ENCODE assay signal across 20 cellular contexts in the genomic region with DNA sequence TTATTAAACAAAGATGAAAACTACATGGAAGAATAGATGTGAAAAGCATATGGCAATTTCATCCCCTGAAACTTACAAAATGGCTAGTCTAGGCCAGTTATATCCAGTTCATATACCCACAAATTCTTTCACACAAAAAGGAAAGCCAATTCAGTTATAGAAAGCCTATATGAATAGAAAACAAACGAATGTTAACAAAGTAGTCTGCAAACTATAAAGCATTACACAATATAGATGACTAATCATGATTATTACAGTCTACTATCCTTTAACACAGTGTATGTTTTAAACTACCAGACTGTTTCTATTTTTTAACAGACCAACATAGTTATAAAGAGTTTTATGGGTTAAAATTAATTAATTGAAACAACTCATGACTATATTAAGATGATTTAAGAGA. TPM values are rescaled to one million over a fixed set of nuclear protein-coding genes. Genes with fewer than 3 reads are reported as not detected.
DNase-seq lines count a peak whose midpoint lies in the region; FAIRE-seq lines count a peak whose summit lies in the region.
"Had no signal": no experiment of that assay in that cellular context is flagged by ENCODE, and none has a peak within 500 bp of the region (broad histone marks: within the 10 kb centered on the region; RNA-seq: fewer than 3 reads in every experiment).

No MANE protein-coding gene starts in this region.

- H2AK5ac ChIP-seq in mesenchymal stem cell (ENCODE audit: low read length, severe bottlenecking): no peak overlapping the region

- H3K14ac ChIP-seq in mesenchymal stem cell (ENCODE audit: low read length in 2 of 2): no peak overlapping the region

- H3K36me3 ChIP-seq in GM23248 (ENCODE audit: low read depth) (peaks cover 56% of the 10 kb centered on the region), mesenchymal stem cell (ENCODE audit: control insufficient read depth in 1 of 2, insufficient read depth in 2 of 2, low read depth in 1 of 2, low read length in 2 of 2) (peaks cover 19 to 87% of the 10 kb centered on the region in 2 experiments)

- H3K27ac ChIP-seq in GM23248 (peak overlapping the region; percentile 31), epithelial cell of prostate (peak overlapping the region; percentile 53), mesenchymal stem cell (ENCODE audit: low read length, poor library complexity, severe bottlenecking) (no peak overlapping the region)
- H3K27ac ChIP-seq: ascending aorta, tibial nerve, WERI-Rb-1 had no signal

- H2BK5ac ChIP-seq in mesenchymal stem cell (ENCODE audit: low read depth, low read length, poor library complexity, severe bottlenecking): no peak overlapping the region

- in situ Hi-C loops in GM23248 (cut with MboI): no loop called here

- no peak overlapping the region for H3K4me3 Mint-ChIP-seq in activated CD4-positive, alpha-beta T cell treated with anti-CD3 and anti-CD28 coated beads, Interleukin-2, amount 10 ng/mL, durations not matched to agents 24 days and 14 days
- H3K4me3 Mint-ChIP-seq: activated CD4-positive, alpha-beta T cell treated with anti-CD3 and anti-CD28 coated beads, Interleukin-2, amount 10 ng/mL, durations not matched to agents 7 days and 5 days; activated CD8-positive, alpha-beta memory T cell treated with anti-CD3 and anti-CD28 coated beads, Interleukin-2, amount 10 ng/mL, durations not matched to agents 7 days and 5 days; CD8-positive, alpha-beta T cell; GM23338; T-helper 2 cell treated with Interferon-gamma antibody and Interleukin-4, amounts not matched to agents 5 μg/mL and 100 μg/mL, for 36 hours had no signal

- peaks cover 93% of the 10 kb centered on the region for H3K79me2 ChIP-seq in GM23248 (ENCODE audit: insufficient read depth)

- H3K9ac ChIP-seq in GM23248: no peak overlapping the region
- H3K9ac ChIP-seq in mesenchymal stem cell (ENCODE audit: low read length): peak overlapping the region; percentile 6

- H3K9me3 ChIP-seq in GM23248 (ENCODE audit: low read depth) (no peaks in the 10 kb centered on the region), mesenchymal stem cell (ENCODE audit: control insufficient read depth, low read length) (no peaks in the 10 kb centered on the region)
- H3K9me3 ChIP-seq: ascending aorta, tibial nerve had no signal

- DNase-seq in GM23248 (peak; percentile 59), RCC 7860 (ENCODE audit: low spot score) (no peak), epithelial cell of prostate (ENCODE audit: low read depth, low spot score) (no peak), mesenchymal stem cell (peak; percentile 30), kidney glomerular epithelial cell (lab: John Stamatoyannopoulos, UW) (no peak), DMS153 (lab: John Stamatoyannopoulos, UW) (no peak)
- no peak for DNase-seq in activated CD4-positive, alpha-beta T cell treated with anti-CD3 and anti-CD28 coated beads, Interleukin-2, amount 10 ng/mL, durations not matched to agents 24 days and 14 days
- DNase-seq: activated CD4-positive, alpha-beta T cell treated with anti-CD3 and anti-CD28 coated beads, Interleukin-2, amount 10 ng/mL, durations not matched to agents 7 days and 5 days; activated CD8-positive, alpha-beta memory T cell treated with anti-CD3 and anti-CD28 coated beads, Interleukin-2, amount 10 ng/mL, durations not matched to agents 7 days and 5 days; CD8-positive, alpha-beta T cell; DMS 273 treated with DMSO at 0.1 percent for 48 hours; NCI-H1092; NCI-H2029 treated with DMSO at 0.1 percent for 48 hours; NCI-H2227 treated with DMSO at 0.1 percent for 48 hours; WERI-Rb-1 had no signal

- no peaks in the 10 kb centered on the region for H3K4me1 Mint-ChIP-seq in activated CD4-positive, alpha-beta T cell treated with anti-CD3 and anti-CD28 coated beads, Interleukin-2, amount 10 ng/mL, durations not matched to agents 24 days and 14 days
- H3K4me1 Mint-ChIP-seq: activated CD4-positive, alpha-beta T cell treated with anti-CD3 and anti-CD28 coated beads, Interleukin-2, amount 10 ng/mL, durations not matched to agents 7 days and 5 days; activated CD8-positive, alpha-beta memory T cell treated with anti-CD3 and anti-CD28 coated beads, Interleukin-2, amount 10 ng/mL, durations not matched to agents 7 days and 5 days; GM23338 had no signal

- no peak overlapping the region for H2BK120ac ChIP-seq in mesenchymal stem cell (ENCODE audit: low read depth, low read length)

- H3K27me3 Mint-ChIP-seq in activated CD4-positive, alpha-beta T cell treated with anti-CD3 and anti-CD28 coated beads, Interleukin-2, amount 10 ng/mL, durations not matched to agents 24 days and 14 days: no peaks in the 10 kb centered on the region
- H3K27me3 Mint-ChIP-seq: activated CD4-positive, alpha-beta T cell treated with anti-CD3 and anti-CD28 coated beads, Interleukin-2, amount 10 ng/mL, durations not matched to agents 7 days and 5 days; activated CD8-positive, alpha-beta memory T cell treated with anti-CD3 and anti-CD28 coated beads, Interleukin-2, amount 10 ng/mL, durations not matched to agents 7 days and 5 days had no signal

- H3K4me3 ChIP-seq in GM23248: no peak overlapping the region
- H3K4me3 ChIP-seq in mesenchymal stem cell (ENCODE audit: insufficient read depth in 1 of 2, low read depth in 1 of 2, low read length in 2 of 2): no peak overlapping the region
- H3K4me3 ChIP-seq: ascending aorta, GM23338, tibial nerve had no signal

- H3K36me3 Mint-ChIP-seq in activated CD4-positive, alpha-beta T cell treated with anti-CD3 and anti-CD28 coated beads, Interleukin-2, amount 10 ng/mL, durations not matched to agents 24 days and 14 days (ENCODE audit: low read depth): peaks cover 47% of the 10 kb centered on the region

- H3K9me3 Mint-ChIP-seq in activated CD4-positive, alpha-beta T cell treated with anti-CD3 and anti-CD28 coated beads, Interleukin-2, amount 10 ng/mL, durations not matched to agents 24 days and 14 days: no peaks in the 10 kb centered on the region
- H3K9me3 Mint-ChIP-seq: activated CD4-positive, alpha-beta T cell treated with anti-CD3 and anti-CD28 coated beads, Interleukin-2, amount 10 ng/mL, durations not matched to agents 7 days and 5 days; activated naive CD4-positive, alpha-beta T cell treated with anti-CD3 and anti-CD28 coated beads, Interleukin-2, amount 50 U/mL, for 72 hours; CD8-positive, alpha-beta T cell; GM23338; T-helper 2 cell treated with Interferon-gamma antibody and Interleukin-4, amounts not matched to agents 5 μg/mL and 100 μg/mL, for 36 hours had no signal

- no peak overlapping the region for H4K91ac ChIP-seq in mesenchymal stem cell (ENCODE audit: low read length)

- no peak overlapping the region for H3K27ac Mint-ChIP-seq in activated CD4-positive, alpha-beta T cell treated with anti-CD3 and anti-CD28 coated beads, Interleukin-2, amount 10 ng/mL, durations not matched to agents 24 days and 14 days
- H3K27ac Mint-ChIP-seq: activated CD4-positive, alpha-beta T cell treated with anti-CD3 and anti-CD28 coated beads, Interleukin-2, amount 10 ng/mL, durations not matched to agents 7 days and 5 days; activated CD8-positive, alpha-beta memory T cell treated with anti-CD3 and anti-CD28 coated beads, Interleukin-2, amount 10 ng/mL, durations not matched to agents 7 days and 5 days; activated naive CD4-positive, alpha-beta T cell treated with anti-CD3 and anti-CD28 coated beads, Interleukin-2, amount 50 U/mL, for 72 hours; CD8-positive, alpha-beta T cell; GM23338; T-helper 2 cell treated with Interferon-gamma antibody and Interleukin-4, amounts not matched to agents 5 μg/mL and 100 μg/mL, for 36 hours had no signal

- peaks cover 21% of the 10 kb centered on the region for H3K79me1 ChIP-seq in mesenchymal stem cell (replicated peaks; ENCODE audit: low read length, poor library complexity, severe bottlenecking)

- peaks cover 14% of the 10 kb centered on the region for H3K4me1 ChIP-seq in GM23248 (ENCODE audit: insufficient read depth)
- H3K4me1 ChIP-seq in mesenchymal stem cell (ENCODE audit: control insufficient read depth, insufficient read depth, low read depth, low read length): peaks cover 2% of the 10 kb centered on the region
- H3K4me1 ChIP-seq: ascending aorta, tibial nerve had no signal

- H4K20me1 ChIP-seq in GM23248 (ENCODE audit: insufficient read depth): no peaks in the 10 kb centered on the region

- H3K4ac ChIP-seq in mesenchymal stem cell (ENCODE audit: low read depth in 1 of 2, low read length in 2 of 2): no peak overlapping the region

- no peak overlapping the region for H2BK15ac ChIP-seq in mesenchymal stem cell (ENCODE audit: low read depth, poor library complexity, severe bottlenecking)

- no peak overlapping the region for H3K23ac ChIP-seq in mesenchymal stem cell (ENCODE audit: low read length in 2 of 2)

- no peak overlapping the region for H3K18ac ChIP-seq in mesenchymal stem cell (ENCODE audit: low read depth in 1 of 2, low read length in 2 of 2)

- H2AFZ ChIP-seq in GM23248: no peak overlapping the region
- H2AFZ ChIP-seq in mesenchymal stem cell (ENCODE audit: low read depth, low read length): no peak overlapping the region
- H2AFZ ChIP-seq: GM23338 had no signal

- no peak overlapping the region for H4K8ac ChIP-seq in mesenchymal stem cell (ENCODE audit: low read length)

- 2 to 4% methylated on average over 1 of the region's 1 CpG for WGBS in GM23248 (ENCODE audit: low coverage in 1 of 2, low lambda C conversion rate in 2 of 2, missing lambda C conversion rate in 2 of 2), 2 experiments
- WGBS in mesenchymal stem cell: no CpG with 5 or more reads among the region's 1 CpG

- peaks cover 14% of the 10 kb centered on the region; the same call in 1 of the 2 replicates for H3F3A ChIP-seq in GM23248 (ENCODE audit: insufficient read depth)

- intact Hi-C loops in activated CD4-positive, alpha-beta T cell treated with anti-CD3 and anti-CD28 coated beads, Interleukin-2, amount 10 ng/mL, durations not matched to agents 24 days and 14 days (cut with micrococcal nuclease): loop anchor here (2.0 kb wide), 1 partner anchor 13 kb away; a partner anchor contains a TSS

- no peaks in the 10 kb centered on the region for H3K9me2 ChIP-seq in GM23248 (ENCODE audit: insufficient read depth)

- no peak overlapping the region for H2BK12ac ChIP-seq in mesenchymal stem cell (ENCODE audit: low read length in 2 of 2)

- FAIRE-seq in RCC 7860 (lab: Jason Lieb, UNC): peak; percentile 58

- H3K27me3 ChIP-seq in GM23248 (replicated peaks; ENCODE audit: insufficient read depth) (no peaks in the 10 kb centered on the region), mesenchymal stem cell (ENCODE audit: control insufficient read depth in 1 of 2, insufficient read depth in 1 of 2, low read length in 2 of 2) (no peaks in the 10 kb centered on the region)
- H3K27me3 ChIP-seq: ascending aorta, tibial nerve had no signal

- no peak overlapping the region for H3K4me2 ChIP-seq in GM23248 (ENCODE audit: unreplicated experiment)
- no peak overlapping the region for H3K4me2 ChIP-seq in mesenchymal stem cell (ENCODE audit: low read length, poor library complexity, severe bottlenecking)
- H3K4me2 ChIP-seq: GM23338 had no signal

RNA-seq across cellular contexts. Expression of a gene that starts 12.1 kb away (rescaled TPM):
- total RNA-seq in GM23248 (2014; rRNA removed; shearing (Covaris generic)): 76.0 and 87.6 TPM in 2 replicates
- 73.5 and 80.1 TPM in 2 replicates for polyA plus RNA-seq in GM23248 (2016; fragmentation: Nextera tagmentation; extraction: Ambion mirVana)
- 78.2 TPM for polyA plus RNA-seq in mesenchymal stem cell (2013, experiment 1 of 2)
- 83.8 TPM for polyA plus RNA-seq in mesenchymal stem cell (2013, experiment 2 of 2)
- total RNA-seq in activated CD4-positive, alpha-beta T cell treated with anti-CD3 and anti-CD28 coated beads, Interleukin-2, amount 10 ng/mL, durations not matched to agents 24 days and 14 days: 87.1 TPM in 2 replicates

RNA-seq across cellular contexts. Expression of a gene that starts 29.4 kb away (rescaled TPM):
- total RNA-seq in GM23248 (2014; rRNA removed; shearing (Covaris generic)): 24.7 and 27.0 TPM in 2 replicates
- 7.0 and 9.3 TPM in 2 replicates for polyA plus RNA-seq in GM23248 (2016; fragmentation: Nextera tagmentation; extraction: Ambion mirVana)
- polyA plus RNA-seq in mesenchymal stem cell (2013, experiment 1 of 2): 6.5 TPM
- polyA plus RNA-seq in mesenchymal stem cell (2013, experiment 2 of 2): 7.6 TPM
- 0.30 and 0.64 TPM in 2 replicates for total RNA-seq in activated CD4-positive, alpha-beta T cell treated with anti-CD3 and anti-CD28 coated beads, Interleukin-2, amount 10 ng/mL, durations not matched to agents 24 days and 14 days

Comparison
In these comparisons a context has a peak if more than half of its experiments do, and no peak if none do; other contexts are left out.
1. DNase-seq: peak in GM23248 (single experiment) and mesenchymal stem cell (single experiment); none in RCC 7860 (single experiment), epithelial cell of prostate (single experiment), kidney glomerular epithelial cell (single experiment), activated CD4-positive, alpha-beta T cell treated with anti-CD3 and anti-CD28 coated beads, Interleukin-2, amount 10 ng/mL, durations not matched to agents 24 days and 14 days (single experiment) and DMS153 (single experiment).
2. RNA of a gene that starts 29.4 kb away (total RNA-seq): 24.7 to 27.0 TPM in GM23248; 0.30 to 0.64 TPM in activated CD4-positive, alpha-beta T cell treated with anti-CD3 and anti-CD28 coated beads, Interleukin-2, amount 10 ng/mL, durations not matched to agents 24 days and 14 days; every median in the first group is over 10 times any median in the second.